In genomic region chr1:46303038-46303871, GRCh38 we compare ENCODE assay signal across 8 cellular contexts. TPM values are rescaled to one million over a fixed set of nuclear protein-coding genes. Genes with fewer than 3 reads are reported as not detected.
DNase-seq lines count a peak whose midpoint lies in the region; ATAC-seq and TF ChIP-seq lines count a peak whose summit lies in the region.

A gene with protein sequence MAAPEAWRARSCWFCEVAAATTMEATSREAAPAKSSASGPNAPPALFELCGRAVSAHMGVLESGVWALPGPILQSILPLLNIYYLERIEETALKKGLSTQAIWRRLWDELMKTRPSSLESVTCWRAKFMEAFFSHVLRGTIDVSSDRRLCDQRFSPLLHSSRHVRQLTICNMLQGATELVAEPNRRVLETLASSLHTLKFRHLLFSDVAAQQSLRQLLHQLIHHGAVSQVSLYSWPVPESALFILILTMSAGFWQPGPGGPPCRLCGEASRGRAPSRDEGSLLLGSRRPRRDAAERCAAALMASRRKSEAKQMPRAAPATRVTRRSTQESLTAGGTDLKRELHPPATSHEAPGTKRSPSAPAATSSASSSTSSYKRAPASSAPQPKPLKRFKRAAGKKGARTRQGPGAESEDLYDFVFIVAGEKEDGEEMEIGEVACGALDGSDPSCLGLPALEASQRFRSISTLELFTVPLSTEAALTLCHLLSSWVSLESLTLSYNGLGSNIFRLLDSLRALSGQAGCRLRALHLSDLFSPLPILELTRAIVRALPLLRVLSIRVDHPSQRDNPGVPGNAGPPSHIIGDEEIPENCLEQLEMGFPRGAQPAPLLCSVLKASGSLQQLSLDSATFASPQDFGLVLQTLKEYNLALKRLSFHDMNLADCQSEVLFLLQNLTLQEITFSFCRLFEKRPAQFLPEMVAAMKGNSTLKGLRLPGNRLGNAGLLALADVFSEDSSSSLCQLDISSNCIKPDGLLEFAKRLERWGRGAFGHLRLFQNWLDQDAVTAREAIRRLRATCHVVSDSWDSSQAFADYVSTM (minus strand): TSS chr1:46303616. CDS start chr1:46303322, 294 bp downstream.
Gene UQCRH (plus strand): TSS chr1:46303698. CDS start chr1:46303767, 69 bp downstream.

- H3K27me3 Mint-ChIP-seq in T-helper 17 cell (no peaks in the 10 kb centered on the region), progenitor cell of endocrine pancreas (no peaks in the 10 kb centered on the region)

- H3K4me3 ChIP-seq in left ventricle myocardium inferior: peak within 1 kb of the TSS; percentile 99

- intact Hi-C loops in left ventricle myocardium inferior (cut with micrococcal nuclease): no loop called here

- no peaks in the 10 kb centered on the region for H3K9me3 Mint-ChIP-seq in progenitor cell of endocrine pancreas (ENCODE audit: low read depth)

- H3K27me3 ChIP-seq in left ventricle myocardium inferior (ENCODE audit: low read depth): no peaks in the 10 kb centered on the region

- H3K36me3 Mint-ChIP-seq in T-helper 17 cell (ENCODE audit: low read depth): peaks cover 3% of the 10 kb centered on the region
- no peaks in the 10 kb centered on the region for H3K36me3 Mint-ChIP-seq in progenitor cell of endocrine pancreas (ENCODE audit: insufficient read depth)

- H3K36me3 ChIP-seq in left ventricle myocardium inferior: peaks cover 16% of the 10 kb centered on the region

- TF ChIP-seq CTCF in left ventricle myocardium inferior (IDR thresholded peaks at IDR 0.05; ENCODE audit: borderline replicate concordance) (no peak), progenitor cell of endocrine pancreas (IDR thresholded peaks at IDR 0.05; ENCODE audit: unreplicated experiment) (no peak)

- H3K4me1 Mint-ChIP-seq in T-helper 17 cell (peaks cover 39% of the 10 kb centered on the region), progenitor cell of endocrine pancreas (ENCODE audit: low read depth) (peaks cover 22% of the 10 kb centered on the region)

- peak within 1 kb of the TSS; percentile 96 for H3K27ac Mint-ChIP-seq in T-helper 17 cell
- H3K27ac Mint-ChIP-seq in progenitor cell of endocrine pancreas: peak within 1 kb of the TSS; percentile 100

- no peaks in the 10 kb centered on the region for H3K9me3 ChIP-seq in T-helper 17 cell (ENCODE audit: control insufficient read depth, low read length, poor library complexity, severe bottlenecking)
- H3K9me3 ChIP-seq in left ventricle myocardium inferior (replicated peaks): no peaks in the 10 kb centered on the region

- H3K4me3 Mint-ChIP-seq in T-helper 17 cell (peak within 1 kb of the TSS; percentile 98), progenitor cell of endocrine pancreas (ENCODE audit: low read depth) (peak within 1 kb of the TSS; percentile 99)

- DNase-seq in NCI-H1694 treated with DMSO at 0.1 percent for 48 hours (lab: John Stamatoyannopoulos, UW) (peak; percentile 99), T-helper 17 cell (peak; percentile 87 to 92 (median 88)), amygdala (lab: John Stamatoyannopoulos, UW) (peak; percentile 47 to 97 (median 92)), left ventricle myocardium inferior (peak; percentile 95), progenitor cell of endocrine pancreas (ENCODE audit: low spot score, unreplicated experiment) (peak; percentile 89), ureter (ENCODE audit: low spot score) (peak; percentile 95)

- peak; percentile 79 for TF ChIP-seq POLR2A in GM15510 (IDR thresholded peaks at IDR 0.05; ENCODE audit: borderline replicate concordance, extremely low read depth, insufficient read length)

- H3K27ac ChIP-seq in left ventricle myocardium inferior (replicated peaks): peak within 1 kb of the TSS; percentile 98

- H3K4me1 ChIP-seq in left ventricle myocardium inferior: peaks cover 92% of the 10 kb centered on the region

- ATAC-seq in HG02885 (IDR thresholded peaks at IDR 0.05; ENCODE audit: poor library complexity, unreplicated experiment) (peak; percentile 78), T-helper 17 cell (peak; percentile 92)

RNA-seq across cellular contexts. Expression of the first gene that starts in this region (rescaled TPM):
- 10 to 100 TPM; 30.0 to 30.1 TPM for total RNA-seq in T-helper 17 cell
- 38.8 TPM for total RNA-seq in left ventricle myocardium inferior
- total RNA-seq in progenitor cell of endocrine pancreas: 100 and 103 TPM in 2 replicates
- 76.6 TPM for total RNA-seq in ureter

RNA-seq across cellular contexts. Expression of gene UQCRH, which starts in this region (rescaled TPM):
- 100 to 1,000 TPM in 1 of 2 donors, 10 to 100 TPM in 1; 91.0 to 123 TPM for total RNA-seq in T-helper 17 cell
- total RNA-seq in left ventricle myocardium inferior: 1,085 TPM
- 221 and 228 TPM in 2 replicates for total RNA-seq in progenitor cell of endocrine pancreas
- total RNA-seq in ureter: 213 TPM

Comparison
In these comparisons a context has a peak if more than half of its experiments do, and no peak if none do; other contexts are left out.
1. Peak in every context shown above with its lines: DNase-seq, ATAC-seq, H3K4me3 ChIP-seq and H3K27ac ChIP-seq.